8 cellular contexts compared by ENCODE assay signal in genomic region chr2:21042958-21043743, GRCh38. TPM values are rescaled to one million over a fixed set of nuclear protein-coding genes. Genes with fewer than 3 reads are reported as not detected.
DNase-seq lines count a peak whose midpoint lies in the region; ATAC-seq lines count a peak whose summit lies in the region.

No MANE protein-coding gene starts in this region.

- H3K4me1 ChIP-seq in mesodermal cell (ENCODE audit: control insufficient read depth, insufficient read depth, low read length, poor library complexity, severe bottlenecking): no peaks in the 10 kb centered on the region

- no peaks in the 10 kb centered on the region for H3K9me3 ChIP-seq in mesodermal cell (ENCODE audit: control insufficient read depth, low read length)

- peak; percentile 68 for ATAC-seq in HG02870 (IDR thresholded peaks at IDR 0.05; ENCODE audit: unreplicated experiment)

- 2 to 4% methylated on average over 16 to 18 of the region's 25 CpGs for WGBS in mesodermal cell (ENCODE audit: insufficient coverage in 2 of 2), 2 experiments

- H3K27ac ChIP-seq in mesodermal cell (ENCODE audit: low read depth, low read length, severe bottlenecking): no peak overlapping the region

- DNase-seq in activated gamma-delta T cell treated with Interleukin-2 at 50 U/mL for 16 hours (peak; percentile 34), activated gamma-delta T cell (lab: John Stamatoyannopoulos, UW) (no peak), NCI-H2171 treated with DMSO at 0.1 percent for 48 hours (lab: John Stamatoyannopoulos, UW) (peak; percentile 68), epidermal melanocyte (ENCODE audit: insufficient read length, low spot score) (peak; percentile 45)
- DNase-seq in activated CD8-positive, alpha-beta memory T cell treated with anti-CD3 and anti-CD28 coated beads for 48 hours (ENCODE audit: low read depth in 2 of 3, low spot score in 2 of 3): peak; percentile 16 to 50 (median 22)
- peak; percentile 12 to 28 for DNase-seq in stimulated activated CD8-positive, alpha-beta memory T cell treated with anti-CD3 and anti-CD28 coated beads, Interleukin-4, amount 100 ng/mL, for 4 hours (ENCODE audit: low read depth in 2 of 2, low spot score in 1 of 2)

- H3K4me3 ChIP-seq in mesodermal cell (ENCODE audit: extremely low read depth, insufficient read depth, low read length, poor library complexity, severe bottlenecking): peak overlapping the region; percentile 19

- H3K36me3 ChIP-seq in mesodermal cell (ENCODE audit: control insufficient read depth, insufficient read depth, low read length): no peaks in the 10 kb centered on the region

RNA-seq across cellular contexts. Expression of gene APOB, which starts 0.7 kb away (rescaled TPM):
- 0.44 TPM for polyA plus RNA-seq in mesodermal cell (2013, experiment 1 of 2)
- 0.40 TPM for polyA plus RNA-seq in mesodermal cell (2013, experiment 2 of 2)
